Comparison of ENCODE assay signal across 9 cellular contexts in genomic region chr6:6610031-6610591, GRCh38. TPM values are rescaled to one million over a fixed set of nuclear protein-coding genes. Genes with fewer than 3 reads are reported as not detected.
A peak's percentile ranks its signal among the peaks of the same experiment; 100 is the strongest.
DNase-seq lines count a peak whose midpoint lies in the region; ATAC-seq, FAIRE-seq and TF ChIP-seq lines count a peak whose summit lies in the region.
"Had no signal": no experiment of that assay in that cellular context is flagged by ENCODE, and none has a peak within 500 bp of the region (broad histone marks: within the 10 kb centered on the region; RNA-seq: fewer than 3 reads in every experiment).

No MANE protein-coding gene starts in this region.

- H3K9ac ChIP-seq in GM12878 (ENCODE audit: control insufficient read depth, insufficient read depth, low read length), result peak overlapping the region; percentile 10; the same call in 1 of the 2 replicates

- no peaks in the 10 kb centered on the region; a peak in 2 of 4 replicates for H3K36me3 ChIP-seq in GM12878 (ENCODE audit: control insufficient read depth in 2 of 2, insufficient read depth in 2 of 2, low read length in 1 of 2)
- no peaks in the 10 kb centered on the region for H3K36me3 ChIP-seq in small intestine (ENCODE audit: control insufficient read depth in 2 of 2, insufficient read depth in 2 of 2, low read length in 2 of 2)

- TF ChIP-seq EP300 in GM12878 (IDR thresholded peaks at IDR 0.05; ENCODE audit: borderline replicate concordance in 1 of 2, control insufficient read depth in 1 of 2, low read depth in 2 of 2, low read length in 2 of 2), result no peak

- FAIRE-seq in GM12878 (lab: Jason Lieb, UNC) (peak; percentile 35), small intestine (lab: Jason Lieb, UNC) (no peak)
- FAIRE-seq: astrocyte had no signal

- no peaks in the 10 kb centered on the region for H3K27me3 ChIP-seq in GM12878 (replicated peaks in 1 of 2; ENCODE audit: control insufficient read depth in 2 of 2, insufficient read depth in 2 of 2, low read length in 1 of 2)
- H3K27me3 ChIP-seq in small intestine (ENCODE audit: control insufficient read depth in 2 of 2, insufficient read depth in 2 of 2, low read length in 2 of 2), result no peaks in the 10 kb centered on the region

- DNase-seq in KBM-7 (peak; percentile 71), GM12878 (ENCODE audit: low read depth, low spot score) (peak; percentile 71), erythroblast (lab: John Stamatoyannopoulos, UW) (no peak), anterior cingulate cortex (lab: John Stamatoyannopoulos, UW) (no peak), AG08395 (ENCODE audit: low spot score) (no peak), small intestine (no peak)

- H3K79me2 ChIP-seq in GM12878 (ENCODE audit: control insufficient read depth, insufficient read depth, low read length), result no peaks in the 10 kb centered on the region

- SMC1A ChIA-PET in GM12878 (lab: Charles Lee; ENCODE audit: uncharacterized antibody, unreplicated experiment), result interaction anchor here (0.8 to 5.1 kb wide), 17 partner anchors 10 to 305 kb away, joined by 3 to 65 read pairs (median 4); partner anchors contain the start of gene LY86

- TF ChIP-seq POLR2A in GM12878 (IDR thresholded peaks at IDR 0.05; ENCODE audit: low read depth, low read length) (no peak), erythroblast (IDR thresholded peaks at IDR 0.05; ENCODE audit: low read length) (no peak)

- H3K4me3 ChIP-seq in GM12878, result peak overlapping the region; percentile 39; the same call in 1 of the 2 replicates
- H3K4me3 ChIP-seq in small intestine (ENCODE audit: low read depth in 1 of 2, low read length in 2 of 2), result no peak overlapping the region

- POLR2A ChIA-PET in GM12878 (lab: Charles Lee), result interaction anchor here (0.5 to 2.4 kb wide), 8 partner anchors 10 to 72 kb away, joined by 3 to 10 read pairs (median 4); partner anchors contain the start of gene LY86

- CTCF ChIA-PET in GM12878 (lab: Yijun Ruan, JAX), result interaction anchor here (0.9 to 2.1 kb wide), 8 partner anchors 10 to 58 kb away, joined by 3 to 7 read pairs (median 4); no protein-coding TSS in a partner anchor

- RAD21 ChIA-PET in GM12878 (lab: Charles Lee; ENCODE audit: unreplicated experiment), result interaction anchor here (0.9 to 2.9 kb wide), 9 partner anchors 11 to 150 kb away, joined by 3 to 15 read pairs (median 4); partner anchors contain the start of gene LY86

- TF ChIP-seq CTCF in GM12878 (IDR thresholded peaks at IDR 0.05 in 2 of 3, conservative IDR thresholded peaks at IDR 0.05 in 1 of 3; ENCODE audit: control insufficient read depth in 2 of 3, extremely low read depth in 1 of 3, insufficient read depth in 1 of 3, low read depth in 3 of 3, low read length in 3 of 3), result no peak

- peak overlapping the region; percentile 56 for H2AFZ ChIP-seq in GM12878 (ENCODE audit: control insufficient read depth, low read depth, low read length)

- H3K4me1 ChIP-seq in GM12878 (ENCODE audit: control insufficient read depth, insufficient read depth, low read length) (peaks cover 21% of the 10 kb centered on the region), small intestine (ENCODE audit: control insufficient read depth in 2 of 2, insufficient read depth in 1 of 2, low read depth in 1 of 2, low read length in 1 of 2) (peaks cover 0 to 4% of the 10 kb centered on the region in 2 donors)

- BruUV-seq in GM12878 (replicated peaks; lab: Mats Ljungman, UMichigan), result no TSS peak

- WGBS in GM12878 (ENCODE audit: insufficient coverage, insufficient replicate concordance, low lambda C conversion rate, missing lambda C conversion rate), result 3% methylated on average over 10 of the region's 10 CpGs
- WGBS in small intestine, 3 donors, result 80 to 89% (median 87%) methylated on average over 10 of the region's 10 CpGs

- in situ Hi-C loops in KBM-7 (cut with MboI; ENCODE audit: low pct_unique_long_range_greater_than_20kb, low sequenced_read_pairs) (no loop called here), GM12878 (cut with MboI) (no loop called here)

- H3K27ac ChIP-seq in GM12878 (ENCODE audit: control insufficient read depth, insufficient read depth) (peak overlapping the region; percentile 77), small intestine (ENCODE audit: low read depth in 1 of 2, low read length in 1 of 2) (peak overlapping the region in 1 of 2 donors; percentile 79)

- peak; percentile 74 for ATAC-seq in GM18499 (IDR thresholded peaks at IDR 0.05; ENCODE audit: insufficient read depth, unreplicated experiment)
- peak; percentile 95 for ATAC-seq in GM21528 (IDR thresholded peaks at IDR 0.05; ENCODE audit: low FRiP score, unreplicated experiment)
- ATAC-seq in GM12878, result peak; percentile 97

- H3K9me3 ChIP-seq in GM12878 (replicated peaks; ENCODE audit: control insufficient read depth, insufficient read depth, low read length) (peaks cover 3% of the 10 kb centered on the region; the same call in 2 of the 3 replicates), small intestine (ENCODE audit: control insufficient read depth, low read depth) (no peaks in the 10 kb centered on the region)

- intact Hi-C loops in GM12878 (cut with micrococcal nuclease; ENCODE audit: unreplicated experiment), result no loop called here

- no peaks in the 10 kb centered on the region for H4K20me1 ChIP-seq in GM12878 (ENCODE audit: control insufficient read depth, insufficient read depth)

- peak overlapping the region; percentile 52 for H3K4me2 ChIP-seq in GM12878 (ENCODE audit: control insufficient read depth, insufficient read depth)

- TF ChIP-seq RAD21 in GM12878 (IDR thresholded peaks at IDR 0.05; ENCODE audit: insufficient read depth, low read depth, low read length), result no peak

TF ChIP-seq in GM12878, 131 proteins besides CTCF, POLR2A, EP300 and RAD21 (continues in another document):
- TF ChIP-seq PML (IDR thresholded peaks at IDR 0.05; ENCODE audit: low read length) (peak; percentile 31; the same call in 1 of the 2 replicates), SIX5 (IDR thresholded peaks at IDR 0.05; ENCODE audit: low read depth, low read length, severe bottlenecking) (no peak), BRCA1 (IDR thresholded peaks at IDR 0.05; ENCODE audit: low read depth, low read length) (no peak), PAX5 (IDR thresholded peaks at IDR 0.05; ENCODE audit: borderline replicate concordance, low read depth, low read length) (no peak), SPI1 (IDR thresholded peaks at IDR 0.05; ENCODE audit: borderline replicate concordance, insufficient read depth, low read depth, low read length) (peak; percentile 91), PBX3 (IDR thresholded peaks at IDR 0.05; ENCODE audit: insufficient replicate concordance, low read depth, low read length) (no peak), NFIC (IDR thresholded peaks at IDR 0.05; ENCODE audit: low read depth, low read length) (peak; percentile 57), ZSCAN29 (IDR thresholded peaks at IDR 0.05) (no peak), IKZF2 (IDR thresholded peaks at IDR 0.05) (0 out of 4 replicates have a peak, but pooled peaks of 1 of the 2 experiments have one; percentile 35), STAT1 (conservative IDR thresholded peaks at IDR 0.05) (no peak), ETV6 (conservative IDR thresholded peaks at IDR 0.05 in 1 of 2, IDR thresholded peaks at IDR 0.05 in 1 of 2; ENCODE audit: borderline replicate concordance in 1 of 2, low read depth in 1 of 2) (peak in 1 of 2 experiments; percentile 96; a peak in 2 of 4 replicates), EED (IDR thresholded peaks at IDR 0.05; ENCODE audit: low read depth) (peak; percentile 75), FOXM1 (IDR thresholded peaks at IDR 0.05; ENCODE audit: low read depth, low read length) (peak; percentile 44; the same call in 1 of the 2 replicates), CBFB (IDR thresholded peaks at IDR 0.05; ENCODE audit: low read depth) (no peak), MTA3 (IDR thresholded peaks at IDR 0.05; ENCODE audit: borderline replicate concordance, low read length) (0 out of 2 replicates have a peak, but pooled peaks have one; percentile 64), RUNX3 (IDR thresholded peaks at IDR 0.05; ENCODE audit: low read length) (peak; percentile 70), HDAC2 (IDR thresholded peaks at IDR 0.05) (no peak), MEF2A (IDR thresholded peaks at IDR 0.05; ENCODE audit: insufficient read depth, low read depth, low read length) (0 out of 2 replicates have a peak, but pooled peaks have one; percentile 61), ZBED1 (IDR thresholded peaks at IDR 0.05; ENCODE audit: borderline replicate concordance) (no peak)

RNA-seq across cellular contexts. Expression of gene LY86, which starts 21.6 kb away (rescaled TPM):
- 79.0 and 83.4 TPM in 2 replicates for total RNA-seq in GM12878 (2013; cell fraction: nucleolus; rRNA removed)
- total RNA-seq in GM12878 (2014; rRNA removed), result 103 and 132 TPM in 2 replicates
- 111 and 122 TPM in 2 replicates for total RNA-seq in GM12878 (2014; rRNA removed; fragmentation: Illumina TruSeq; extraction: Trizol)
- total RNA-seq in GM12878 (2021), result 68.2 and 77.3 TPM in 2 replicates
- 90.7 TPM for polyA plus RNA-seq in GM12878 (2011; ENCODE audit: low read depth)
- polyA plus RNA-seq in GM12878 (2011; rRNA removed), result 118 and 145 TPM in 2 replicates
- polyA plus RNA-seq in GM12878 (2011; cell fraction: cytosol; rRNA removed), result 92.0 and 93.2 TPM in 2 replicates
- 28.5 and 54.0 TPM in 2 replicates for polyA plus RNA-seq in GM12878 (2011; cell fraction: nucleus; rRNA removed)
- polyA plus RNA-seq in GM12878 (2012), result 80.3 and 84.9 TPM in 2 replicates
- 136 and 138 TPM in 2 replicates for polyA plus RNA-seq in GM12878 (2014; fragmentation: Illumina TruSeq; extraction: Trizol)
- polyA plus RNA-seq in GM12878 (2014; fragmentation: Nextera tagmentation; extraction: Ambion mirVana), result 100 to 1,000 TPM; 306 to 457 TPM
- polyA plus RNA-seq in GM12878 (2014; rRNA removed), result 83.2 and 119 TPM in 2 replicates
- 100 to 1,000 TPM; 180 to 186 TPM for polyA plus RNA-seq in GM12878 (2016; fragmentation: Nextera tagmentation; extraction: Ambion mirVana)
- polyA minus RNA-seq in GM12878 (2011; rRNA and poly(A)+ RNA removed), result 50.8 and 71.5 TPM in 2 replicates
- polyA minus RNA-seq in GM12878 (2011; cell fraction: cytosol; rRNA and poly(A)+ RNA removed), result 31.0 and 32.2 TPM in 2 replicates
- 14.5 and 15.8 TPM in 2 replicates for polyA minus RNA-seq in GM12878 (2011; cell fraction: nucleus; rRNA and poly(A)+ RNA removed)
- polyA plus RNA-seq in small intestine, result 1 to 10 TPM in 2 of 3 donors, not detected in 1; 2.8 to 3.0 TPM
- total RNA-seq: astrocyte had no signal

Comparison
In these comparisons a context has a peak if more than half of its experiments do, and no peak if none do; other contexts are left out.
1. DNase-seq: peak in KBM-7 (single experiment) and GM12878 (single experiment); none in erythroblast (0 of 2), anterior cingulate cortex (0 of 58), AG08395 (single experiment) and small intestine (single experiment).
2. RNA of gene LY86, which starts 21.6 kb away (polyA plus RNA-seq): 28.5 to 457 TPM in GM12878; 2.8 to 3.0 TPM in small intestine; every median in the first group is over 4 times any median in the second.
3. Peak in every context shown above with its lines, with median percentiles within 50 percentile points of each other: ATAC-seq.